In genomic region chr6:129536271-129536670, GRCh38 we compare ENCODE assay signal across 25 cellular contexts.
"Had no signal": no experiment of that assay in that cellular context is flagged by ENCODE, and none has a peak within 500 bp of the region (broad histone marks: within the 10 kb centered on the region; RNA-seq: fewer than 3 reads in every experiment).

No MANE protein-coding gene starts in this region.

- H3K27ac ChIP-seq: VCaP had no signal

- H3K9ac ChIP-seq: SK-N-SH had no signal

- H3K27ac Mint-ChIP-seq: activated CD4-positive, alpha-beta memory T cell treated with anti-CD3 and anti-CD28 coated beads, Interleukin-2, amount 10 ng/mL, durations not matched to agents 7 days and 5 days; activated CD4-positive, alpha-beta T cell treated with anti-CD3 and anti-CD28 coated beads for 36 hours; activated naive CD4-positive, alpha-beta T cell treated with anti-CD3 and anti-CD28 coated beads for 36 hours; activated naive CD8-positive, alpha-beta T cell treated with anti-CD3 and anti-CD28 coated beads for 36 hours; activated T-helper 17 cell treated with anti-CD3 and anti-CD28 coated beads, Interleukin-2, amount 50 U/mL, for 72 hours had no signal

- H3K4me3 Mint-ChIP-seq: activated CD4-positive, alpha-beta memory T cell treated with anti-CD3 and anti-CD28 coated beads, Interleukin-2, amount 10 ng/mL, durations not matched to agents 7 days and 5 days; activated CD4-positive, alpha-beta T cell treated with anti-CD3 and anti-CD28 coated beads for 36 hours; activated naive CD4-positive, alpha-beta T cell treated with anti-CD3 and anti-CD28 coated beads for 36 hours; activated naive CD8-positive, alpha-beta T cell treated with anti-CD3 and anti-CD28 coated beads for 36 hours; activated T-helper 17 cell treated with anti-CD3 and anti-CD28 coated beads, Interleukin-2, amount 50 U/mL, for 72 hours had no signal

- H3K36me3 ChIP-seq: MG63 had no signal

- H3K9me3 ChIP-seq: MG63, SK-N-SH had no signal

- H3K4me1 Mint-ChIP-seq: activated CD4-positive, alpha-beta memory T cell treated with anti-CD3 and anti-CD28 coated beads, Interleukin-2, amount 10 ng/mL, durations not matched to agents 7 days and 5 days; activated CD4-positive, alpha-beta T cell treated with anti-CD3 and anti-CD28 coated beads for 36 hours; activated naive CD8-positive, alpha-beta T cell treated with anti-CD3 and anti-CD28 coated beads for 36 hours; activated T-helper 17 cell treated with anti-CD3 and anti-CD28 coated beads, Interleukin-2, amount 50 U/mL, for 72 hours had no signal

- H3K36me3 Mint-ChIP-seq: activated naive CD8-positive, alpha-beta T cell treated with anti-CD3 and anti-CD28 coated beads for 36 hours had no signal

- DNase-seq: activated CD4-positive, alpha-beta memory T cell treated with anti-CD3 and anti-CD28 coated beads, Interleukin-2, amount 10 ng/mL, durations not matched to agents 7 days and 5 days; activated CD4-positive, alpha-beta T cell treated with anti-CD3 and anti-CD28 coated beads for 36 hours; activated CD4-positive, alpha-beta T cell treated with anti-CD3 and anti-CD28 coated beads, Interleukin-2, amount 50 U/mL, for 1 hour; activated gamma-delta T cell; activated naive CD4-positive, alpha-beta T cell treated with anti-CD3 and anti-CD28 coated beads for 36 hours; activated naive CD8-positive, alpha-beta T cell treated with anti-CD3 and anti-CD28 coated beads for 36 hours; activated T-cell treated with anti-CD3 and anti-CD28 coated beads for 4 hours; activated T-cell treated with anti-CD3 and anti-CD28 coated beads, Interleukin-2, amount 50 U/mL, for 48 hours; cerebellar nuclear complex; MG63; MV-4-11; NCI-H1092 treated with DMSO at 0.1 percent for 48 hours; NCI-H1436; NCI-H187 treated with DMSO at 0.1 percent for 48 hours; NCI-H2081 treated with DMSO at 0.1 percent for 48 hours; NCI-H226; NK-92 treated with Interleukin-12 subunit alpha and Interleukin-12 subunit beta, amount 100 ng/mL, for 24 hours; OCI-M1; RPMI8226; SK-N-SH; T-helper 1 cell had no signal

- H3K27me3 Mint-ChIP-seq: activated CD4-positive, alpha-beta memory T cell treated with anti-CD3 and anti-CD28 coated beads, Interleukin-2, amount 10 ng/mL, durations not matched to agents 7 days and 5 days; activated naive CD8-positive, alpha-beta T cell treated with anti-CD3 and anti-CD28 coated beads for 36 hours; activated T-helper 17 cell treated with anti-CD3 and anti-CD28 coated beads, Interleukin-2, amount 50 U/mL, for 72 hours had no signal

- H3K4me2 ChIP-seq: SK-N-SH had no signal

- ATAC-seq: activated CD4-positive, alpha-beta T cell treated with anti-CD3 and anti-CD28 coated beads for 36 hours; activated T-helper 17 cell treated with anti-CD3 and anti-CD28 coated beads, Interleukin-2, amount 50 U/mL, for 72 hours; Panc1; Right ventricle myocardium inferior had no signal

- H3K4me3 ChIP-seq: MG63 had no signal

- H3K9me3 Mint-ChIP-seq: activated CD4-positive, alpha-beta memory T cell treated with anti-CD3 and anti-CD28 coated beads, Interleukin-2, amount 10 ng/mL, durations not matched to agents 7 days and 5 days; activated T-helper 17 cell treated with anti-CD3 and anti-CD28 coated beads, Interleukin-2, amount 50 U/mL, for 72 hours had no signal

- H3K27me3 ChIP-seq: MG63 had no signal
